ENCODE assay signal across 9 cellular contexts in the genomic region with DNA sequence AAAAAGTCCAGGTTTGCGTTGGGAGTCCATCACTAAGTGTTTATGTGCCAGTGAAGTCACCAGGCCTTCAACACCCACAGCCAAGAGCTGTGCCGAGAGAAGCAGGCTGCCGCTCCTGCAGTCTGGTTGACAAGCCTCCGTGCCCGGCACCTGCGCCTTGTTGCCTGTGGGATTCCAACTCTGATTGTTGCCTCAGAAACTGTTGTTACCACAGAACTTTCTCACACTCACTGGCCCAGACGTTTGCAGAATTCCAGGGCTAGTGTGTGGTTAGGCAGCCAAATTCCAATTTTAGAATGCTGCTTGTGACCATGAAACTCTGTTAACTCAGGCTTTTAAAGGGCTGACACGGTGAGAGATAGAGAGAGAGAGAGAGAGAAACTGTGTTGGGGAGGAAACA.
A peak's percentile ranks its signal among the peaks of the same experiment; 100 is the strongest.
DNase-seq lines count a peak whose midpoint lies in the region; ATAC-seq and TF ChIP-seq lines count a peak whose summit lies in the region.
"Had no signal": no experiment of that assay in that cellular context is flagged by ENCODE, and none has a peak within 500 bp of the region (broad histone marks: within the 10 kb centered on the region; RNA-seq: fewer than 3 reads in every experiment).

No MANE protein-coding gene starts in this region.

- no peak for DNase-seq in lower lobe of right lung
- DNase-seq in superior temporal gyrus (ENCODE audit: extremely low spot score), result peak; percentile 78
- DNase-seq in DMS153 treated with DMSO at 0.1 percent for 48 hours (lab: John Stamatoyannopoulos, UW; ENCODE audit: unreplicated experiment), result no peak
- no peak for DNase-seq in RKO (ENCODE audit: low spot score)
- no peak for DNase-seq in stimulated activated naive CD4-positive, alpha-beta T cell (lab: John Stamatoyannopoulos, UW)

- H3K4me3 ChIP-seq in HUES48 (ENCODE audit: low read depth, low read length) (no peak overlapping the region), ectodermal cell (ENCODE audit: insufficient read depth, low read depth, low read length) (no peak overlapping the region), lower lobe of right lung (no peak overlapping the region)
- H3K4me3 ChIP-seq: HAP-1 had no signal

- H3K4me1 ChIP-seq in HUES48 (ENCODE audit: control insufficient read depth, insufficient read depth, low read length) (peaks cover 13% of the 10 kb centered on the region; the same call in 1 of the 2 replicates), ectodermal cell (ENCODE audit: control insufficient read depth, insufficient read depth, low read length) (peaks cover 8% of the 10 kb centered on the region), lower lobe of right lung (peaks cover 9% of the 10 kb centered on the region)

- WGBS in ectodermal cell, 2 experiments, result 68 to 74% methylated on average over 8 of the region's 8 CpGs

- H3K27me3 ChIP-seq in HUES48 (ENCODE audit: control insufficient read depth, insufficient read depth, low read length), result no peaks in the 10 kb centered on the region
- H3K27me3 ChIP-seq in ectodermal cell (ENCODE audit: control insufficient read depth, insufficient read depth, low read length, poor library complexity, severe bottlenecking), result no peaks in the 10 kb centered on the region
- no peaks in the 10 kb centered on the region for H3K27me3 ChIP-seq in lower lobe of right lung (ENCODE audit: low read depth)

- H3K36me3 ChIP-seq in HUES48 (ENCODE audit: control insufficient read depth, insufficient read depth, low read length), result no peaks in the 10 kb centered on the region
- no peaks in the 10 kb centered on the region for H3K36me3 ChIP-seq in ectodermal cell (ENCODE audit: control insufficient read depth, insufficient read depth, low read length)
- H3K36me3 ChIP-seq in lower lobe of right lung, result no peaks in the 10 kb centered on the region
- H3K36me3 ChIP-seq: HAP-1 had no signal

- intact Hi-C loops in lower lobe of right lung (cut with DNase I), result no loop called here

- no peak overlapping the region for H3K9ac ChIP-seq in HUES48 (ENCODE audit: low read depth, low read length)

- ATAC-seq in lower lobe of right lung, result peak; percentile 64 to 68
- ATAC-seq in HG03097 (IDR thresholded peaks at IDR 0.05; ENCODE audit: low FRiP score, unreplicated experiment), result no peak

- no peak for TF ChIP-seq CTCF in lower lobe of right lung (IDR thresholded peaks at IDR 0.05)

- H3K27ac ChIP-seq in HUES48 (ENCODE audit: low read depth, low read length), result peak overlapping the region; percentile 16
- H3K27ac ChIP-seq in ectodermal cell (ENCODE audit: insufficient read depth, low read depth, low read length, poor library complexity, severe bottlenecking), result peak overlapping the region; percentile 33
- peak overlapping the region; percentile 20 for H3K27ac ChIP-seq in lower lobe of right lung

- H3K9me3 ChIP-seq in HUES48 (ENCODE audit: control insufficient read depth, insufficient read depth, low read length), result no peaks in the 10 kb centered on the region
- no peaks in the 10 kb centered on the region for H3K9me3 ChIP-seq in ectodermal cell (ENCODE audit: control insufficient read depth, low read length)
- H3K9me3 ChIP-seq in lower lobe of right lung, result no peaks in the 10 kb centered on the region
- H3K9me3 ChIP-seq: HAP-1 had no signal
